In genomic region chr6:105746539-105746938, GRCh38 we compare ENCODE assay signal across 1 cellular context.
TF ChIP-seq lines count a peak whose summit lies in the region.

No MANE protein-coding gene starts in this region.

TF ChIP-seq in K562, 482 proteins besides CTCF, POLR2A, EP300 and RAD21 (continued from another document and continues in another):
- TF ChIP-seq ZBTB11 (CRISPR knock-in tag; IDR thresholded peaks at IDR 0.05) (0 out of 6 replicates have a peak, but pooled peaks of 1 of the 3 experiments have one; percentile 25), ATF3 (IDR thresholded peaks at IDR 0.05) (peak; percentile 29; the same call in 1 of the 2 replicates), ATF3 (CRISPR knock-in tag; conservative IDR thresholded peaks at IDR 0.05) (no peak), CHD2 (IDR thresholded peaks at IDR 0.05; ENCODE audit: low read depth, low read length) (no peak), VEZF1 (CRISPR knock-in tag; IDR thresholded peaks at IDR 0.05) (peak; percentile 41; the same call in 1 of the 2 replicates), UBTF (IDR thresholded peaks at IDR 0.05; ENCODE audit: borderline replicate concordance in 1 of 2, low read depth in 2 of 2, low read length in 2 of 2) (no peak), TEAD4 (IDR thresholded peaks at IDR 0.05; ENCODE audit: low read length) (peak; percentile 86), TEAD4 (CRISPR knock-in tag; IDR thresholded peaks at IDR 0.05; ENCODE audit: borderline replicate concordance) (no peak), TAL1 (IDR thresholded peaks at IDR 0.05) (peak; percentile 78), CHD4 (IDR thresholded peaks at IDR 0.05; ENCODE audit: insufficient read depth, insufficient replicate concordance, low read depth, low read length, poor library complexity, severe bottlenecking) (no peak), ZNF583 (CRISPR knock-in tag; IDR thresholded peaks at IDR 0.05) (no peak), TCF3 (CRISPR knock-in tag; IDR thresholded peaks at IDR 0.05) (peak; percentile 53), JUND (IDR thresholded peaks at IDR 0.05; ENCODE audit: borderline replicate concordance, low read depth, low read length) (0 out of 2 replicates have a peak, but pooled peaks have one; percentile 48), JUND (tag; IDR thresholded peaks at IDR 0.05; ENCODE audit: borderline replicate concordance, low read depth, low read length) (no peak; the same call in 2 of the 3 replicates), CREBBP (IDR thresholded peaks at IDR 0.05; ENCODE audit: low read depth, low read length) (no peak), MAZ (CRISPR knock-in tag; conservative IDR thresholded peaks at IDR 0.05 in 1 of 2, IDR thresholded peaks at IDR 0.05 in 1 of 2) (0 out of 4 replicates have a peak, but pooled peaks of 1 of the 2 experiments have one; percentile 5), C11orf30 (IDR thresholded peaks at IDR 0.05; ENCODE audit: low read depth) (peak; percentile 81), MIER1 (IDR thresholded peaks at IDR 0.05; ENCODE audit: low read depth) (no peak), NCOA1 (IDR thresholded peaks at IDR 0.05; ENCODE audit: low read depth) (0 out of 2 replicates have a peak, but pooled peaks have one; percentile 16), DPF2 (IDR thresholded peaks at IDR 0.05) (peak; percentile 66), MAFK (IDR thresholded peaks at IDR 0.05; ENCODE audit: low read length) (peak; percentile 49; the same call in 1 of the 2 replicates), NCOR1 (IDR thresholded peaks at IDR 0.05) (peak; percentile 69), ATF7 (IDR thresholded peaks at IDR 0.05) (peak; percentile 31; the same call in 1 of the 2 replicates), ZNF766 (CRISPR knock-in tag; conservative IDR thresholded peaks at IDR 0.05) (no peak), POU5F1 (IDR thresholded peaks at IDR 0.05; ENCODE audit: borderline replicate concordance, low read depth, low read length, partially characterized antibody) (no peak), PHB2 (IDR thresholded peaks at IDR 0.05; ENCODE audit: low read depth) (no peak), NFE2 (IDR thresholded peaks at IDR 0.05; ENCODE audit: low read depth) (peak; percentile 83), SOX6 (IDR thresholded peaks at IDR 0.05) (peak; percentile 84; the same call in 1 of the 2 replicates), ZNF277 (CRISPR knock-in tag; IDR thresholded peaks at IDR 0.05; ENCODE audit: borderline replicate concordance) (no peak), ARID1B (IDR thresholded peaks at IDR 0.05) (peak; percentile 87), CHAMP1 (IDR thresholded peaks at IDR 0.05) (0 out of 2 replicates have a peak, but pooled peaks have one; percentile 16), FOXM1 (IDR thresholded peaks at IDR 0.05; ENCODE audit: low read depth) (peak; percentile 69; the same call in 1 of the 2 replicates), FOXM1 (CRISPR knock-in tag; IDR thresholded peaks at IDR 0.05; ENCODE audit: low read depth) (no peak), FOSL1 (tag; conservative IDR thresholded peaks at IDR 0.05) (peak; percentile 37), CBFA2T3 (IDR thresholded peaks at IDR 0.05) (peak; percentile 78), KLF16 (IDR thresholded peaks at IDR 0.05) (peak; percentile 20; the same call in 1 of the 2 replicates), HMGXB4 (CRISPR knock-in tag; IDR thresholded peaks at IDR 0.05) (no peak), MEF2D (tag; conservative IDR thresholded peaks at IDR 0.05; ENCODE audit: low read depth) (no peak), HDAC2 (IDR thresholded peaks at IDR 0.05) (0 out of 2 replicates have a peak, but pooled peaks have one; percentile 21), TRIM24 (IDR thresholded peaks at IDR 0.05) (peak; percentile 13 to 50; a peak in 1 of 4 replicates), FOXJ2 (tag; IDR thresholded peaks at IDR 0.05) (peak; percentile 6; the same call in 1 of the 2 replicates), HLTF (IDR thresholded peaks at IDR 0.05) (no peak), ZNF592 (IDR thresholded peaks at IDR 0.05) (no peak), ZBTB43 (CRISPR knock-in tag; IDR thresholded peaks at IDR 0.05) (no peak), SIN3A (IDR thresholded peaks at IDR 0.05; ENCODE audit: borderline replicate concordance in 2 of 2, control insufficient read depth in 1 of 2, low read depth in 2 of 2, low read length in 2 of 2) (no peak)
